1 cellular context compared by ENCODE assay signal in the genomic region with DNA sequence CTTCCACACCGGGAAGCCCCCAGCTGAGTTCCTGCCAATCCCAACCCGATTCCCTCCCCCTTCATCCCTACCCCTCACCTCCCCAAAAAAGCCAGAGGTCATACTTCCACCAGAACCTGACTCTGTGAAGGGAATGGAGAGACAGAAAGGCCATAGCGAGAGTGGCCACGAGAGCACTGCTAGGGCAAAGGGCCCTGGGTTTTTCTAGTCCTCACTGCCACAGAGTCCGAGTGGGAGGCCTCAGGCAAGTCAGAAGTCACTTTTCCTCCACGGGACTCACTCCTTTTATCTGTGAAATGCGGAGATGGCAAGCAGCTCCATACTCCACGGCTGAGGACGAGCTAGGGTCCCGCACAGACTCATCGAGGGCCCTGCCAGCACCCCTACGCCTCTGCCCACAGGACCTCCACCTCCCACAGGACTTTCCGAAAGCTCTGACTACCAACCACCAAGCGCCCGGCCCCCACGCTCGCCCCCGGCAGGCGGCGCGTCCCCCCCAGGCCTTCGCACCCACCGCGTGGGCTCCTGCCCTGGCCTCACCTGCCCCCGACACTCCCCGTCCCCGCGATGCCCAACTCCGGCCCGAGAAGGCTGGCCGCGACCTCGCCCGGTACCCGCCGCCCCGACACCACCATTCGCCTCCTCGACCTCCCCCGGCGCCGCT.
TF ChIP-seq lines count a peak whose summit lies in the region.

No MANE protein-coding gene starts in this region.

TF ChIP-seq in HEK293, 187 proteins besides CTCF, POLR2A, EP300 and RAD21 (continued from another document and continues in another):
- TF ChIP-seq ZNF404 (tag by site-specific recombination; IDR thresholded peaks at IDR 0.05): no peak
- no peak for TF ChIP-seq ZNF24 (tag by site-specific recombination; IDR thresholded peaks at IDR 0.05)
- no peak for TF ChIP-seq ZNF843 (tag by site-specific recombination; IDR thresholded peaks at IDR 0.05)
- no peak for TF ChIP-seq ZNF777 (tag by site-specific recombination; IDR thresholded peaks at IDR 0.05; ENCODE audit: borderline replicate concordance)
- TF ChIP-seq SCRT2 (tag by site-specific recombination; IDR thresholded peaks at IDR 0.05): 0 out of 2 replicates have a peak, but pooled peaks have one; percentile 12
- TF ChIP-seq ZNF571 (tag by site-specific recombination; IDR thresholded peaks at IDR 0.05): no peak
- no peak for TF ChIP-seq SP3 (tag by site-specific recombination; IDR thresholded peaks at IDR 0.05)
- no peak for TF ChIP-seq YY2 (tag by site-specific recombination; IDR thresholded peaks at IDR 0.05)
- TF ChIP-seq ZNF132 (tag by site-specific recombination; IDR thresholded peaks at IDR 0.05; ENCODE audit: borderline replicate concordance): no peak
- TF ChIP-seq ZNF10 (tag by site-specific recombination; IDR thresholded peaks at IDR 0.05): no peak
- TF ChIP-seq ZNF596 (tag by site-specific recombination; IDR thresholded peaks at IDR 0.05): no peak
- TF ChIP-seq ZBTB26 (tag by site-specific recombination; optimal IDR thresholded peaks at IDR 0.05): peak; percentile 82
- no peak for TF ChIP-seq ZSCAN16 (tag by site-specific recombination; IDR thresholded peaks at IDR 0.05)
- peak; percentile 98 for TF ChIP-seq ZFHX2 (tag by site-specific recombination; conservative IDR thresholded peaks at IDR 0.05)
- TF ChIP-seq WT1 (tag by site-specific recombination; IDR thresholded peaks at IDR 0.05): no peak
- TF ChIP-seq ZNF677 (tag by site-specific recombination; IDR thresholded peaks at IDR 0.05): no peak
- no peak for TF ChIP-seq KLF16 (tag by site-specific recombination; IDR thresholded peaks at IDR 0.05)
- no peak for TF ChIP-seq ZNF138 (tag by site-specific recombination; IDR thresholded peaks at IDR 0.05; ENCODE audit: borderline replicate concordance)
- no peak for TF ChIP-seq ZNF501 (tag by site-specific recombination; IDR thresholded peaks at IDR 0.05)
- TF ChIP-seq YY1 (tag by site-specific recombination; IDR thresholded peaks at IDR 0.05): no peak
- TF ChIP-seq ZNF169 (tag by site-specific recombination; IDR thresholded peaks at IDR 0.05): no peak
- no peak for TF ChIP-seq ZNF645 (tag by site-specific recombination; IDR thresholded peaks at IDR 0.05)
- no peak for TF ChIP-seq MYNN (tag by site-specific recombination; IDR thresholded peaks at IDR 0.05; ENCODE audit: borderline replicate concordance)
- TF ChIP-seq ZNF184 (tag by site-specific recombination; IDR thresholded peaks at IDR 0.05): no peak
- TF ChIP-seq EGR2 (tag by site-specific recombination; IDR thresholded peaks at IDR 0.05; ENCODE audit: low read depth): peak; percentile 93
- TF ChIP-seq GLI2 (tag by site-specific recombination; IDR thresholded peaks at IDR 0.05; ENCODE audit: borderline replicate concordance, low read depth): no peak
- no peak for TF ChIP-seq ZNF426 (tag by site-specific recombination; IDR thresholded peaks at IDR 0.05)
- no peak for TF ChIP-seq SALL2 (tag by site-specific recombination; IDR thresholded peaks at IDR 0.05; ENCODE audit: borderline replicate concordance)
- peak; percentile 41 for TF ChIP-seq GLIS1 (tag by site-specific recombination; IDR thresholded peaks at IDR 0.05)
- TF ChIP-seq MEIS1 (CRISPR knock-in tag; IDR thresholded peaks at IDR 0.05; ENCODE audit: borderline replicate concordance): no peak
- TF ChIP-seq, protein P1, sequence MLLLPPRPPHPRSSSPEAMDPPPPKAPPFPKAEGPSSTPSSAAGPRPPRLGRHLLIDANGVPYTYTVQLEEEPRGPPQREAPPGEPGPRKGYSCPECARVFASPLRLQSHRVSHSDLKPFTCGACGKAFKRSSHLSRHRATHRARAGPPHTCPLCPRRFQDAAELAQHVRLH (tag by site-specific recombination; IDR thresholded peaks at IDR 0.05): no peak
- no peak for TF ChIP-seq ZNF701 (tag by site-specific recombination; IDR thresholded peaks at IDR 0.05)
- TF ChIP-seq, protein P2, sequence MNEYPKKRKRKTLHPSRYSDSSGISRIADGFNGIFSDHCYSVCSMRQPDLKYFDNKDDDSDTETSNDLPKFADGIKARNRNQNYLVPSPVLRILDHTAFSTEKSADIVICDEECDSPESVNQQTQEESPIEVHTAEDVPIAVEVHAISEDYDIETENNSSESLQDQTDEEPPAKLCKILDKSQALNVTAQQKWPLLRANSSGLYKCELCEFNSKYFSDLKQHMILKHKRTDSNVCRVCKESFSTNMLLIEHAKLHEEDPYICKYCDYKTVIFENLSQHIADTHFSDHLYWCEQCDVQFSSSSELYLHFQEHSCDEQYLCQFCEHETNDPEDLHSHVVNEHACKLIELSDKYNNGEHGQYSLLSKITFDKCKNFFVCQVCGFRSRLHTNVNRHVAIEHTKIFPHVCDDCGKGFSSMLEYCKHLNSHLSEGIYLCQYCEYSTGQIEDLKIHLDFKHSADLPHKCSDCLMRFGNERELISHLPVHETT (tag by site-specific recombination; IDR thresholded peaks at IDR 0.05): no peak
- TF ChIP-seq SP2 (tag by site-specific recombination; IDR thresholded peaks at IDR 0.05): 0 out of 2 replicates have a peak, but pooled peaks have one; percentile 10
- TF ChIP-seq, protein P3, sequence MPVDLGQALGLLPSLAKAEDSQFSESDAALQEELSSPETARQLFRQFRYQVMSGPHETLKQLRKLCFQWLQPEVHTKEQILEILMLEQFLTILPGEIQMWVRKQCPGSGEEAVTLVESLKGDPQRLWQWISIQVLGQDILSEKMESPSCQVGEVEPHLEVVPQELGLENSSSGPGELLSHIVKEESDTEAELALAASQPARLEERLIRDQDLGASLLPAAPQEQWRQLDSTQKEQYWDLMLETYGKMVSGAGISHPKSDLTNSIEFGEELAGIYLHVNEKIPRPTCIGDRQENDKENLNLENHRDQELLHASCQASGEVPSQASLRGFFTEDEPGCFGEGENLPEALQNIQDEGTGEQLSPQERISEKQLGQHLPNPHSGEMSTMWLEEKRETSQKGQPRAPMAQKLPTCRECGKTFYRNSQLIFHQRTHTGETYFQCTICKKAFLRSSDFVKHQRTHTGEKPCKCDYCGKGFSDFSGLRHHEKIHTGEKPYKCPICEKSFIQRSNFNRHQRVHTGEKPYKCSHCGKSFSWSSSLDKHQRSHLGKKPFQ (tag by site-specific recombination; IDR thresholded peaks at IDR 0.05): no peak
- TF ChIP-seq ZNF776 (tag by site-specific recombination; IDR thresholded peaks at IDR 0.05; ENCODE audit: borderline replicate concordance): no peak
- TF ChIP-seq ZFP41 (tag by site-specific recombination; IDR thresholded peaks at IDR 0.05; ENCODE audit: borderline replicate concordance): no peak
- TF ChIP-seq ZNF433 (tag by site-specific recombination; IDR thresholded peaks at IDR 0.05; ENCODE audit: low read depth): no peak
- no peak for TF ChIP-seq MZF1 (tag by site-specific recombination; IDR thresholded peaks at IDR 0.05; ENCODE audit: borderline replicate concordance)
- no peak for TF ChIP-seq ZNF350 (tag by site-specific recombination; IDR thresholded peaks at IDR 0.05)
- TF ChIP-seq ZNF549 (tag by site-specific recombination; IDR thresholded peaks at IDR 0.05): no peak
- no peak for TF ChIP-seq BCL11A (tag by site-specific recombination; IDR thresholded peaks at IDR 0.05; ENCODE audit: low read depth)
- TF ChIP-seq TSHZ1 (tag by site-specific recombination; IDR thresholded peaks at IDR 0.05; ENCODE audit: borderline replicate concordance): no peak
- TF ChIP-seq, protein P4, sequence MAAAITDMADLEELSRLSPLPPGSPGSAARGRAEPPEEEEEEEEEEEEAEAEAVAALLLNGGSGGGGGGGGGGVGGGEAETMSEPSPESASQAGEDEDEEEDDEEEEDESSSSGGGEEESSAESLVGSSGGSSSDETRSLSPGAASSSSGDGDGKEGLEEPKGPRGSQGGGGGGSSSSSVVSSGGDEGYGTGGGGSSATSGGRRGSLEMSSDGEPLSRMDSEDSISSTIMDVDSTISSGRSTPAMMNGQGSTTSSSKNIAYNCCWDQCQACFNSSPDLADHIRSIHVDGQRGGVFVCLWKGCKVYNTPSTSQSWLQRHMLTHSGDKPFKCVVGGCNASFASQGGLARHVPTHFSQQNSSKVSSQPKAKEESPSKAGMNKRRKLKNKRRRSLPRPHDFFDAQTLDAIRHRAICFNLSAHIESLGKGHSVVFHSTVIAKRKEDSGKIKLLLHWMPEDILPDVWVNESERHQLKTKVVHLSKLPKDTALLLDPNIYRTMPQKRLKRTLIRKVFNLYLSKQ (tag by site-specific recombination; IDR thresholded peaks at IDR 0.05; ENCODE audit: borderline replicate concordance): no peak
- TF ChIP-seq ZNF223 (tag by site-specific recombination; IDR thresholded peaks at IDR 0.05): no peak
- no peak for TF ChIP-seq BCL11B (tag by site-specific recombination; IDR thresholded peaks at IDR 0.05; ENCODE audit: low read depth)
- no peak for TF ChIP-seq ZSCAN30 (tag by site-specific recombination; IDR thresholded peaks at IDR 0.05)
- TF ChIP-seq, protein P5, sequence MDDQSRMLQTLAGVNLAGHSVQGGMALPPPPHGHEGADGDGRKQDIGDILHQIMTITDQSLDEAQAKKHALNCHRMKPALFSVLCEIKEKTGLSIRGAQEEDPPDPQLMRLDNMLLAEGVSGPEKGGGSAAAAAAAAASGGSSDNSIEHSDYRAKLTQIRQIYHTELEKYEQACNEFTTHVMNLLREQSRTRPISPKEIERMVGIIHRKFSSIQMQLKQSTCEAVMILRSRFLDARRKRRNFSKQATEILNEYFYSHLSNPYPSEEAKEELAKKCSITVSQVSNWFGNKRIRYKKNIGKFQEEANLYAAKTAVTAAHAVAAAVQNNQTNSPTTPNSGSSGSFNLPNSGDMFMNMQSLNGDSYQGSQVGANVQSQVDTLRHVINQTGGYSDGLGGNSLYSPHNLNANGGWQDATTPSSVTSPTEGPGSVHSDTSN (CRISPR knock-in tag; IDR thresholded peaks at IDR 0.05): no peak
- no peak for TF ChIP-seq FEZF1 (tag by site-specific recombination; IDR thresholded peaks at IDR 0.05)
- no peak for TF ChIP-seq ZXDB (tag by site-specific recombination; IDR thresholded peaks at IDR 0.05)
- TF ChIP-seq, protein P6, sequence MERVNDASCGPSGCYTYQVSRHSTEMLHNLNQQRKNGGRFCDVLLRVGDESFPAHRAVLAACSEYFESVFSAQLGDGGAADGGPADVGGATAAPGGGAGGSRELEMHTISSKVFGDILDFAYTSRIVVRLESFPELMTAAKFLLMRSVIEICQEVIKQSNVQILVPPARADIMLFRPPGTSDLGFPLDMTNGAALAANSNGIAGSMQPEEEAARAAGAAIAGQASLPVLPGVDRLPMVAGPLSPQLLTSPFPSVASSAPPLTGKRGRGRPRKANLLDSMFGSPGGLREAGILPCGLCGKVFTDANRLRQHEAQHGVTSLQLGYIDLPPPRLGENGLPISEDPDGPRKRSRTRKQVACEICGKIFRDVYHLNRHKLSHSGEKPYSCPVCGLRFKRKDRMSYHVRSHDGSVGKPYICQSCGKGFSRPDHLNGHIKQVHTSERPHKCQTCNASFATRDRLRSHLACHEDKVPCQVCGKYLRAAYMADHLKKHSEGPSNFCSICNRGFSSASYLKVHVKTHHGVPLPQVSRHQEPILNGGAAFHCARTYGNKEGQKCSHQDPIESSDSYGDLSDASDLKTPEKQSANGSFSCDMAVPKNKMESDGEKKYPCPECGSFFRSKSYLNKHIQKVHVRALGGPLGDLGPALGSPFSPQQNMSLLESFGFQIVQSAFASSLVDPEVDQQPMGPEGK (tag by site-specific recombination; IDR thresholded peaks at IDR 0.05): no peak
- TF ChIP-seq HOXC10 (CRISPR knock-in tag; IDR thresholded peaks at IDR 0.05): no peak
- TF ChIP-seq IKZF3 (tag by site-specific recombination; IDR thresholded peaks at IDR 0.05): peak; percentile 56; the same call in 1 of the 2 replicates
- no peak for TF ChIP-seq ZNF140 (tag by site-specific recombination; IDR thresholded peaks at IDR 0.05)
- no peak for TF ChIP-seq ZNF707 (tag by site-specific recombination; IDR thresholded peaks at IDR 0.05)
- TF ChIP-seq ZNF2 (tag by site-specific recombination; IDR thresholded peaks at IDR 0.05): no peak
